Comparison of ENCODE assay signal across 15 cellular contexts in genomic region chr12:123607756-123608155, GRCh38. TPM values are rescaled to one million over a fixed set of nuclear protein-coding genes. Genes with fewer than 3 reads are reported as not detected.
DNase-seq lines count a peak whose midpoint lies in the region; ATAC-seq and TF ChIP-seq lines count a peak whose summit lies in the region.
"Had no signal": no experiment of that assay in that cellular context is flagged by ENCODE, and none has a peak within 500 bp of the region (broad histone marks: within the 10 kb centered on the region; RNA-seq: fewer than 3 reads in every experiment).

No MANE protein-coding gene starts in this region.

- H3K9me3 Mint-ChIP-seq in endodermal cell, result no peaks in the 10 kb centered on the region
- H3K9me3 Mint-ChIP-seq: CD14-positive monocyte; CD8-positive, alpha-beta T cell had no signal

- H3K27me3 Mint-ChIP-seq in endodermal cell (ENCODE audit: insufficient read depth), result no peaks in the 10 kb centered on the region

- H3K27ac Mint-ChIP-seq in endodermal cell, result peak overlapping the region; percentile 48
- H3K27ac Mint-ChIP-seq: CD14-positive monocyte; CD8-positive, alpha-beta T cell had no signal

- no peak overlapping the region for H3K4me2 ChIP-seq in trophoblast cell (ENCODE audit: low read length)
- H3K4me2 ChIP-seq: A549 had no signal

- H4K8ac ChIP-seq in trophoblast cell (ENCODE audit: low read depth, low read length), result no peak overlapping the region

- H3K9ac ChIP-seq in endodermal cell (ENCODE audit: extremely low read depth, low read length, poor library complexity, severe bottlenecking), result no peak overlapping the region
- H3K9ac ChIP-seq in trophoblast cell (ENCODE audit: low read length), result no peak overlapping the region

- H3K9me3 ChIP-seq in endodermal cell (ENCODE audit: control insufficient read depth, low read length) (no peaks in the 10 kb centered on the region), trophoblast cell (ENCODE audit: insufficient read depth, low read depth, low read length) (no peaks in the 10 kb centered on the region)
- H3K9me3 ChIP-seq: A549, BE2C had no signal

- no peak overlapping the region for H2BK12ac ChIP-seq in trophoblast cell (ENCODE audit: low read length)

- H3K18ac ChIP-seq in trophoblast cell (ENCODE audit: low read length), result no peak overlapping the region

- H3K4ac ChIP-seq in trophoblast cell (ENCODE audit: low read depth, low read length), result no peak overlapping the region

- WGBS in endodermal cell (ENCODE audit: insufficient coverage in 1 of 2, insufficient read length in 1 of 2), 2 experiments, result 94 to 98% methylated on average over 2 to 4 of the region's 4 CpGs
- WGBS in trophoblast cell (ENCODE audit: extremely low coverage, insufficient coverage, insufficient read length), result no CpG with 5 or more reads among the region's 4 CpGs

- H2AFZ ChIP-seq in trophoblast cell (ENCODE audit: insufficient read depth, low read length, poor library complexity), result no peak overlapping the region

- ATAC-seq in HG03571 (IDR thresholded peaks at IDR 0.05; ENCODE audit: unreplicated experiment) (no peak), GM21528 (IDR thresholded peaks at IDR 0.05; ENCODE audit: low FRiP score, unreplicated experiment) (no peak), HG03025 (IDR thresholded peaks at IDR 0.05; ENCODE audit: low FRiP score, unreplicated experiment) (no peak)
- ATAC-seq: A549; CD8-positive, alpha-beta T cell; HCT116 had no signal

- H3K36me3 ChIP-seq in endodermal cell (ENCODE audit: control insufficient read depth, insufficient read depth, low read length), result peaks cover 78% of the 10 kb centered on the region
- H3K36me3 ChIP-seq in trophoblast cell (ENCODE audit: control insufficient read depth in 1 of 2, insufficient read depth in 2 of 2, low read length in 2 of 2), result peaks cover 46 to 57% of the 10 kb centered on the region in 2 experiments

- no peak overlapping the region for H3K23ac ChIP-seq in trophoblast cell (ENCODE audit: low read length)

- no peaks in the 10 kb centered on the region for H3K4me1 ChIP-seq in endodermal cell (ENCODE audit: control insufficient read depth, insufficient read depth, low read length)
- peaks cover 4% of the 10 kb centered on the region in 2 experiments for H3K4me1 ChIP-seq in trophoblast cell (ENCODE audit: control insufficient read depth in 1 of 2, insufficient read depth in 2 of 2, low read length in 2 of 2)
- H3K4me1 ChIP-seq: BE2C had no signal

- H3K79me2 ChIP-seq in trophoblast cell (ENCODE audit: control insufficient read depth, insufficient read depth, low read length, poor library complexity), result peaks cover 3% of the 10 kb centered on the region

- H3K27me3 ChIP-seq in endodermal cell (ENCODE audit: control insufficient read depth, insufficient read depth, low read length, poor library complexity, severe bottlenecking) (no peaks in the 10 kb centered on the region), trophoblast cell (ENCODE audit: insufficient read depth, low read length) (no peaks in the 10 kb centered on the region)
- H3K27me3 ChIP-seq: BE2C had no signal

- no peaks in the 10 kb centered on the region for H3K79me1 ChIP-seq in trophoblast cell (ENCODE audit: low read length)

- H4K91ac ChIP-seq in trophoblast cell (ENCODE audit: low read depth, low read length), result no peak overlapping the region

- no peak overlapping the region for H3K4me3 Mint-ChIP-seq in endodermal cell
- H3K4me3 Mint-ChIP-seq: CD14-positive monocyte; CD8-positive, alpha-beta T cell had no signal

- H3K4me3 ChIP-seq in endodermal cell (ENCODE audit: low read length) (no peak overlapping the region), trophoblast cell (ENCODE audit: low read depth, low read length) (no peak overlapping the region)
- H3K4me3 ChIP-seq: A549 had no signal

- peaks cover 4% of the 10 kb centered on the region for H3K4me1 Mint-ChIP-seq in endodermal cell

- H2AK5ac ChIP-seq in trophoblast cell (ENCODE audit: low read length), result no peak overlapping the region

- no peak overlapping the region for H2BK5ac ChIP-seq in trophoblast cell (ENCODE audit: low read depth, low read length, poor library complexity)

- H2BK120ac ChIP-seq in trophoblast cell (ENCODE audit: insufficient read depth, low read length, poor library complexity), result no peak overlapping the region

- no peak for TF ChIP-seq CTCF in endodermal cell (conservative IDR thresholded peaks at IDR 0.05)

- H3K27ac ChIP-seq in endodermal cell (ENCODE audit: low read depth, low read length), result no peak overlapping the region
- H3K27ac ChIP-seq in trophoblast cell (ENCODE audit: low read depth, low read length), result no peak overlapping the region
- H3K27ac ChIP-seq: A549 had no signal

- peaks cover 69% of the 10 kb centered on the region for H3K36me3 Mint-ChIP-seq in endodermal cell (ENCODE audit: low read depth)

- no peak overlapping the region for H3K14ac ChIP-seq in trophoblast cell (ENCODE audit: low read length)

- peak; percentile 28 for DNase-seq in activated CD8-positive, alpha-beta memory T cell treated with anti-CD3 and anti-CD28 coated beads, Interleukin-2, amount 50 U/mL, for 48 hours
- no peak for DNase-seq in activated CD8-positive, alpha-beta memory T cell treated with anti-CD3 and anti-CD28 coated beads for 24 hours
- DNase-seq in amniotic epithelial cell (ENCODE audit: low read depth) (peak; percentile 72), endodermal cell (no peak), trophoblast cell (peak; percentile 59 to 76)
- DNase-seq: BE2C; CD8-positive, alpha-beta T cell; COR-L47; IMR-90 had no signal

- H4K12ac ChIP-seq in trophoblast cell (ENCODE audit: low read depth, low read length), result no peak overlapping the region

RNA-seq across cellular contexts. Expression of gene DDX55, which starts 5.9 kb away (rescaled TPM):
- total RNA-seq in endodermal cell, result 10 to 100 TPM; 34.4 to 36.7 TPM
- 25.8 TPM for polyA plus RNA-seq in endodermal cell (2013, experiment 1 of 2)
- polyA plus RNA-seq in endodermal cell (2013, experiment 2 of 2), result 23.3 TPM
- polyA plus RNA-seq in trophoblast cell (2013), result 16.2 and 16.7 TPM in 2 replicates

RNA-seq across cellular contexts. Expression of gene TMED2, which starts 23.4 kb away (rescaled TPM):
- 100 to 1,000 TPM; 205 to 217 TPM for total RNA-seq in endodermal cell
- polyA plus RNA-seq in endodermal cell (2013, experiment 1 of 2), result 112 TPM
- 114 TPM for polyA plus RNA-seq in endodermal cell (2013, experiment 2 of 2)
- 269 and 271 TPM in 2 replicates for polyA plus RNA-seq in trophoblast cell (2013)

RNA-seq across cellular contexts. Expression of gene EIF2B1, which starts 25.7 kb away (rescaled TPM):
- total RNA-seq in endodermal cell, result 10 to 100 TPM; 42.0 to 45.8 TPM
- polyA plus RNA-seq in endodermal cell (2013, experiment 1 of 2), result 45.3 TPM
- polyA plus RNA-seq in endodermal cell (2013, experiment 2 of 2), result 38.2 TPM
- 29.6 and 30.3 TPM in 2 replicates for polyA plus RNA-seq in trophoblast cell (2013)

RNA-seq across cellular contexts. Expression of gene GTF2H3, which starts 25.9 kb away (rescaled TPM):
- total RNA-seq in endodermal cell, result 10 to 100 TPM; 39.4 to 42.5 TPM
- 32.6 TPM for polyA plus RNA-seq in endodermal cell (2013, experiment 1 of 2)
- polyA plus RNA-seq in endodermal cell (2013, experiment 2 of 2), result 24.5 TPM
- 20.7 and 21.6 TPM in 2 replicates for polyA plus RNA-seq in trophoblast cell (2013)

Comparison
In these comparisons a context has a peak if more than half of its experiments do, and no peak if none do; other contexts are left out.
1. DNase-seq: peak in activated CD8-positive, alpha-beta memory T cell treated with anti-CD3 and anti-CD28 coated beads, Interleukin-2, amount 50 U/mL, for 48 hours (single experiment), amniotic epithelial cell (single experiment) and trophoblast cell (2 of 2); none in activated CD8-positive, alpha-beta memory T cell treated with anti-CD3 and anti-CD28 coated beads for 24 hours (single experiment) and endodermal cell (single experiment).